1 cellular context compared by ENCODE assay signal in genomic region chr16:89557230-89557935, GRCh38.
TF ChIP-seq lines count a peak whose summit lies in the region.

No MANE protein-coding gene starts in this region.

TF ChIP-seq in HepG2, 621 proteins besides CTCF, POLR2A, EP300 and RAD21 (continues in another document):
- TF ChIP-seq YEATS2 (CRISPR knock-in tag; IDR thresholded peaks at IDR 0.05; ENCODE audit: borderline replicate concordance) (peak; percentile 65; the same call in 1 of the 2 replicates), ZNF816 (CRISPR knock-in tag; IDR thresholded peaks at IDR 0.05; ENCODE audit: borderline replicate concordance) (no peak), NRL (CRISPR knock-in tag; IDR thresholded peaks at IDR 0.05; ENCODE audit: borderline replicate concordance) (peak; percentile 58), ATF2 (CRISPR knock-in tag; IDR thresholded peaks at IDR 0.05) (0 out of 2 replicates have a peak, but pooled peaks have one; percentile 48), BORCS8-MEF2B (CRISPR knock-in tag; IDR thresholded peaks at IDR 0.05) (no peak; the same call in 1 of the 2 replicates), MXI1 (IDR thresholded peaks at IDR 0.05; ENCODE audit: borderline replicate concordance, low read depth, low read length) (peak; percentile 53; the same call in 1 of the 3 replicates), KAT7 (CRISPR knock-in tag; IDR thresholded peaks at IDR 0.05; ENCODE audit: borderline replicate concordance) (no peak), CEBPZ (IDR thresholded peaks at IDR 0.05; ENCODE audit: low read length) (no peak), GTF2F1 (IDR thresholded peaks at IDR 0.05; ENCODE audit: low read length) (no peak), ARID4A (CRISPR knock-in tag; IDR thresholded peaks at IDR 0.05; ENCODE audit: borderline replicate concordance) (peak; percentile 44; the same call in 1 of the 2 replicates), ZNF318 (CRISPR knock-in tag; IDR thresholded peaks at IDR 0.05) (no peak), PCBP2 (optimal IDR thresholded peaks at IDR 0.05; ENCODE audit: low read depth, low read length, poor library complexity, severe bottlenecking) (no peak), ZUFSP (CRISPR knock-in tag; IDR thresholded peaks at IDR 0.05; ENCODE audit: borderline replicate concordance) (no peak), PHB2 (IDR thresholded peaks at IDR 0.05; ENCODE audit: partially characterized antibody) (no peak), ZBTB38 (CRISPR knock-in tag; IDR thresholded peaks at IDR 0.05) (peak; percentile 76), SATB2 (CRISPR knock-in tag; IDR thresholded peaks at IDR 0.05) (no peak), ZBTB34 (CRISPR knock-in tag; IDR thresholded peaks at IDR 0.05) (no peak), IKZF5 (CRISPR knock-in tag; IDR thresholded peaks at IDR 0.05) (peak; percentile 53; the same call in 1 of the 2 replicates), TSC22D2 (CRISPR knock-in tag; IDR thresholded peaks at IDR 0.05; ENCODE audit: borderline replicate concordance) (no peak), NONO (IDR thresholded peaks at IDR 0.05) (no peak), NONO (CRISPR knock-in tag; conservative IDR thresholded peaks at IDR 0.05) (peak; percentile 75), ZNF383 (CRISPR knock-in tag; IDR thresholded peaks at IDR 0.05; ENCODE audit: borderline replicate concordance) (peak; percentile 33; the same call in 1 of the 2 replicates), KDM3A (CRISPR knock-in tag; IDR thresholded peaks at IDR 0.05; ENCODE audit: low read depth) (peak; percentile 78; the same call in 1 of the 2 replicates), HDAC2 (CRISPR knock-in tag; IDR thresholded peaks at IDR 0.05) (peak; percentile 43; the same call in 1 of the 2 replicates), HNF4G (IDR thresholded peaks at IDR 0.05; ENCODE audit: borderline replicate concordance, low read depth, low read length) (no peak), HNF4G (CRISPR knock-in tag; IDR thresholded peaks at IDR 0.05; ENCODE audit: borderline replicate concordance, low read depth) (no peak; the same call in 1 of the 2 replicates), ZKSCAN8 (CRISPR knock-in tag; IDR thresholded peaks at IDR 0.05; ENCODE audit: borderline replicate concordance) (no peak), FOXA3 (CRISPR knock-in tag; IDR thresholded peaks at IDR 0.05) (peak; percentile 12; the same call in 1 of the 2 replicates), ZKSCAN5 (CRISPR knock-in tag; IDR thresholded peaks at IDR 0.05) (no peak), ZFP91 (CRISPR knock-in tag; IDR thresholded peaks at IDR 0.05; ENCODE audit: borderline replicate concordance) (peak; percentile 79)
